Comparison of ENCODE assay signal across 1 cellular context in the genomic region with DNA sequence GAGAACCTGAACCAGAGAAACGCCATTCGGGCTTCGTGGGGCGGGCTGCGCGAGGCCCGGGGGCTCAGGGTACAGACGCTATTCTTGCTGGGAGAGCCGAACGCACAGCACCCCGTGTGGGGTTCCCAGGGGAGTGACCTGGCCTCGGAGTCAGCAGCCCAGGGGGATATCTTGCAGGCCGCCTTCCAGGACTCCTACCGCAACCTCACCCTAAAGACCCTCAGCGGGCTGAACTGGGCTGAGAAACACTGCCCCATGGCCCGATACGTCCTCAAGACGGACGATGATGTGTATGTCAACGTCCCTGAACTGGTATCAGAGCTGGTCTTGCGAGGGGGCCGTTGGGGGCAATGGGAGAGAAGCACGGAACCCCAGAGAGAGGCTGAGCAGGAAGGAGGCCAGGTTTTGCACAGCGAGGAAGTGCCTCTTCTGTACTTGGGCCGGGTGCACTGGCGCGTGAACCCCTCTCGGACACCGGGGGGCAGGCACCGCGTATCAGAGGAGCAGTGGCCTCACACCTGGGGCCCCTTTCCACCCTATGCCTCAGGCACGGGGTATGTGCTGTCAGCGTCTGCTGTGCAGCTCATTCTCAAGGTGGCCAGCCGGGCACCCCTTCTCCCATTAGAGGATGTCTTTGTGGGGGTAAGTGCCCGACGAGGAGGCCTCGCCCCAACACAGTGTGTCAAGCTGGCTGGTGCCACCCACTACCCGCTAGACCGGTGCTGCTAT.
A peak's percentile ranks its signal among the peaks of the same experiment; 100 is the strongest.
TF ChIP-seq lines count a peak whose summit lies in the region.

No MANE protein-coding gene starts in this region.

TF ChIP-seq in HepG2, 621 proteins besides CTCF, POLR2A, EP300 and RAD21 (continued from another document and continues in another):
- TF ChIP-seq PHB2 (IDR thresholded peaks at IDR 0.05; ENCODE audit: partially characterized antibody) = no peak
- no peak for TF ChIP-seq ZNF331 (CRISPR knock-in tag; IDR thresholded peaks at IDR 0.05)
- TF ChIP-seq ARNTL (CRISPR knock-in tag; IDR thresholded peaks at IDR 0.05) = no peak
- TF ChIP-seq DR1 (CRISPR knock-in tag; IDR thresholded peaks at IDR 0.05) = no peak
- TF ChIP-seq, protein P1, sequence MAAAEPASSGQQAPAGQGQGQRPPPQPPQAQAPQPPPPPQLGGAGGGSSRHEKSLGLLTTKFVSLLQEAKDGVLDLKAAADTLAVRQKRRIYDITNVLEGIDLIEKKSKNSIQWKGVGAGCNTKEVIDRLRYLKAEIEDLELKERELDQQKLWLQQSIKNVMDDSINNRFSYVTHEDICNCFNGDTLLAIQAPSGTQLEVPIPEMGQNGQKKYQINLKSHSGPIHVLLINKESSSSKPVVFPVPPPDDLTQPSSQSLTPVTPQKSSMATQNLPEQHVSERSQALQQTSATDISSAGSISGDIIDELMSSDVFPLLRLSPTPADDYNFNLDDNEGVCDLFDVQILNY (CRISPR knock-in tag; conservative IDR thresholded peaks at IDR 0.05) = no peak
- TF ChIP-seq, protein P2, sequence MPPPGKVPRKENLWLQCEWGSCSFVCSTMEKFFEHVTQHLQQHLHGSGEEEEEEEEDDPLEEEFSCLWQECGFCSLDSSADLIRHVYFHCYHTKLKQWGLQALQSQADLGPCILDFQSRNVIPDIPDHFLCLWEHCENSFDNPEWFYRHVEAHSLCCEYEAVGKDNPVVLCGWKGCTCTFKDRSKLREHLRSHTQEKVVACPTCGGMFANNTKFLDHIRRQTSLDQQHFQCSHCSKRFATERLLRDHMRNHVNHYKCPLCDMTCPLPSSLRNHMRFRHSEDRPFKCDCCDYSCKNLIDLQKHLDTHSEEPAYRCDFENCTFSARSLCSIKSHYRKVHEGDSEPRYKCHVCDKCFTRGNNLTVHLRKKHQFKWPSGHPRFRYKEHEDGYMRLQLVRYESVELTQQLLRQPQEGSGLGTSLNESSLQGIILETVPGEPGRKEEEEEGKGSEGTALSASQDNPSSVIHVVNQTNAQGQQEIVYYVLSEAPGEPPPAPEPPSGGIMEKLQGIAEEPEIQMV (CRISPR knock-in tag; IDR thresholded peaks at IDR 0.05; ENCODE audit: low read depth) = no peak
- no peak for TF ChIP-seq PRMT3 (CRISPR knock-in tag; IDR thresholded peaks at IDR 0.05; ENCODE audit: borderline replicate concordance, low read depth)
- no peak for TF ChIP-seq SOX5 (CRISPR knock-in tag; IDR thresholded peaks at IDR 0.05; ENCODE audit: borderline replicate concordance)
- no peak for TF ChIP-seq ZSCAN21 (CRISPR knock-in tag; IDR thresholded peaks at IDR 0.05; ENCODE audit: borderline replicate concordance)
- TF ChIP-seq ZMYM2 (CRISPR knock-in tag; IDR thresholded peaks at IDR 0.05) = no peak
- no peak for TF ChIP-seq MYC (CRISPR knock-in tag; IDR thresholded peaks at IDR 0.05; ENCODE audit: borderline replicate concordance)
- no peak for TF ChIP-seq SOX6 (IDR thresholded peaks at IDR 0.05)
- no peak for TF ChIP-seq SOX6 (CRISPR knock-in tag; IDR thresholded peaks at IDR 0.05)
- peak; percentile 76 for TF ChIP-seq POLR2G (IDR thresholded peaks at IDR 0.05; ENCODE audit: low read depth, low read length)
- TF ChIP-seq, protein P3, sequence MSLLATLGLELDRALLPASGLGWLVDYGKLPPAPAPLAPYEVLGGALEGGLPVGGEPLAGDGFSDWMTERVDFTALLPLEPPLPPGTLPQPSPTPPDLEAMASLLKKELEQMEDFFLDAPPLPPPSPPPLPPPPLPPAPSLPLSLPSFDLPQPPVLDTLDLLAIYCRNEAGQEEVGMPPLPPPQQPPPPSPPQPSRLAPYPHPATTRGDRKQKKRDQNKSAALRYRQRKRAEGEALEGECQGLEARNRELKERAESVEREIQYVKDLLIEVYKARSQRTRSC (CRISPR knock-in tag; IDR thresholded peaks at IDR 0.05; ENCODE audit: low read depth) = no peak
- no peak for TF ChIP-seq TBX2 (CRISPR knock-in tag; IDR thresholded peaks at IDR 0.05; ENCODE audit: borderline replicate concordance)
- no peak for TF ChIP-seq EHMT2 (IDR thresholded peaks at IDR 0.05; ENCODE audit: borderline replicate concordance, low read depth, low read length)
- TF ChIP-seq MTF2 (CRISPR knock-in tag; IDR thresholded peaks at IDR 0.05; ENCODE audit: borderline replicate concordance) = no peak
- TF ChIP-seq, protein P4, sequence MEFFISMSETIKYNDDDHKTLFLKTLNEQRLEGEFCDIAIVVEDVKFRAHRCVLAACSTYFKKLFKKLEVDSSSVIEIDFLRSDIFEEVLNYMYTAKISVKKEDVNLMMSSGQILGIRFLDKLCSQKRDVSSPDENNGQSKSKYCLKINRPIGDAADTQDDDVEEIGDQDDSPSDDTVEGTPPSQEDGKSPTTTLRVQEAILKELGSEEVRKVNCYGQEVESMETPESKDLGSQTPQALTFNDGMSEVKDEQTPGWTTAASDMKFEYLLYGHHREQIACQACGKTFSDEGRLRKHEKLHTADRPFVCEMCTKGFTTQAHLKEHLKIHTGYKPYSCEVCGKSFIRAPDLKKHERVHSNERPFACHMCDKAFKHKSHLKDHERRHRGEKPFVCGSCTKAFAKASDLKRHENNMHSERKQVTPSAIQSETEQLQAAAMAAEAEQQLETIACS (CRISPR knock-in tag; IDR thresholded peaks at IDR 0.05) = 0 out of 2 replicates have a peak, but pooled peaks have one; percentile 11
- TF ChIP-seq, protein P5, sequence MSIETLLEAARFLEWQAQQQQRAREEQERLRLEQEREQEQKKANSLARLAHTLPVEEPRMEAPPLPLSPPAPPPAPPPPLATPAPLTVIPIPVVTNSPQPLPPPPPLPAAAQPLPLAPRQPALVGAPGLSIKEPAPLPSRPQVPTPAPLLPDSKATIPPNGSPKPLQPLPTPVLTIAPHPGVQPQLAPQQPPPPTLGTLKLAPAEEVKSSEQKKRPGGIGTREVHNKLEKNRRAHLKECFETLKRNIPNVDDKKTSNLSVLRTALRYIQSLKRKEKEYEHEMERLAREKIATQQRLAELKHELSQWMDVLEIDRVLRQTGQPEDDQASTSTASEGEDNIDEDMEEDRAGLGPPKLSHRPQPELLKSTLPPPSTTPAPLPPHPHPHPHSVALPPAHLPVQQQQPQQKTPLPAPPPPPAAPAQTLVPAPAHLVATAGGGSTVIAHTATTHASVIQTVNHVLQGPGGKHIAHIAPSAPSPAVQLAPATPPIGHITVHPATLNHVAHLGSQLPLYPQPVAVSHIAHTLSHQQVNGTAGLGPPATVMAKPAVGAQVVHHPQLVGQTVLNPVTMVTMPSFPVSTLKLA (IDR thresholded peaks at IDR 0.05) = no peak
- TF ChIP-seq ZNF350 (CRISPR knock-in tag; IDR thresholded peaks at IDR 0.05; ENCODE audit: borderline replicate concordance, low read depth) = peak; percentile 22; the same call in 1 of the 2 replicates
- TF ChIP-seq, protein P6, sequence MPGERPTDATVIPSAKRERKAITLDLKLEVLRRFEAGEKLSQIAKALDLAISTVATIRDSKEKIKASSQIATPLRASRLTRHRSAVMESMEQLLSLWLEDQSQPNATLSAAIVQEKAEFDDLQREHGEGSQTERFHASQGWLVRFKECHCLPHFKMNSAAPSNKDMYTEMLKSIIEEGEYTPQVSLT (CRISPR knock-in tag; IDR thresholded peaks at IDR 0.05; ENCODE audit: borderline replicate concordance, low read depth) = no peak
- TF ChIP-seq ADNP (CRISPR knock-in tag; IDR thresholded peaks at IDR 0.05) = no peak
- TF ChIP-seq ZNF260 (CRISPR knock-in tag; IDR thresholded peaks at IDR 0.05; ENCODE audit: borderline replicate concordance, low read depth) = no peak
- TF ChIP-seq ZBTB7A (CRISPR knock-in tag; IDR thresholded peaks at IDR 0.05) = peak; percentile 58; the same call in 1 of the 2 replicates
- TF ChIP-seq PCBP2 (optimal IDR thresholded peaks at IDR 0.05; ENCODE audit: low read depth, low read length, poor library complexity, severe bottlenecking) = no peak
- no peak for TF ChIP-seq KDM5A (IDR thresholded peaks at IDR 0.05; ENCODE audit: borderline replicate concordance, low read length)
- no peak for TF ChIP-seq EEA1 (CRISPR knock-in tag; IDR thresholded peaks at IDR 0.05; ENCODE audit: borderline replicate concordance)
- no peak for TF ChIP-seq ZSCAN20 (CRISPR knock-in tag; IDR thresholded peaks at IDR 0.05; ENCODE audit: borderline replicate concordance)
- TF ChIP-seq ELF4 (CRISPR knock-in tag; IDR thresholded peaks at IDR 0.05; ENCODE audit: borderline replicate concordance) = no peak
- TF ChIP-seq ZNF44 (CRISPR knock-in tag; IDR thresholded peaks at IDR 0.05) = no peak
- TF ChIP-seq, protein P7, sequence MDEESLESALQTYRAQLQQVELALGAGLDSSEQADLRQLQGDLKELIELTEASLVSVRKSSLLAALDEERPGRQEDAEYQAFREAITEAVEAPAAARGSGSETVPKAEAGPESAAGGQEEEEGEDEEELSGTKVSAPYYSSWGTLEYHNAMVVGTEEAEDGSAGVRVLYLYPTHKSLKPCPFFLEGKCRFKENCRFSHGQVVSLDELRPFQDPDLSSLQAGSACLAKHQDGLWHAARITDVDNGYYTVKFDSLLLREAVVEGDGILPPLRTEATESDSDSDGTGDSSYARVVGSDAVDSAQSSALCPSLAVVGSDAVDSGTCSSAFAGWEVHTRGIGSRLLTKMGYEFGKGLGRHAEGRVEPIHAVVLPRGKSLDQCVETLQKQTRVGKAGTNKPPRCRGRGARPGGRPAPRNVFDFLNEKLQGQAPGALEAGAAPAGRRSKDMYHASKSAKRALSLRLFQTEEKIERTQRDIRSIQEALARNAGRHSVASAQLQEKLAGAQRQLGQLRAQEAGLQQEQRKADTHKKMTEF (CRISPR knock-in tag; IDR thresholded peaks at IDR 0.05) = no peak
- TF ChIP-seq ZNF274 (CRISPR knock-in tag; IDR thresholded peaks at IDR 0.05) = no peak
- TF ChIP-seq, protein P8, sequence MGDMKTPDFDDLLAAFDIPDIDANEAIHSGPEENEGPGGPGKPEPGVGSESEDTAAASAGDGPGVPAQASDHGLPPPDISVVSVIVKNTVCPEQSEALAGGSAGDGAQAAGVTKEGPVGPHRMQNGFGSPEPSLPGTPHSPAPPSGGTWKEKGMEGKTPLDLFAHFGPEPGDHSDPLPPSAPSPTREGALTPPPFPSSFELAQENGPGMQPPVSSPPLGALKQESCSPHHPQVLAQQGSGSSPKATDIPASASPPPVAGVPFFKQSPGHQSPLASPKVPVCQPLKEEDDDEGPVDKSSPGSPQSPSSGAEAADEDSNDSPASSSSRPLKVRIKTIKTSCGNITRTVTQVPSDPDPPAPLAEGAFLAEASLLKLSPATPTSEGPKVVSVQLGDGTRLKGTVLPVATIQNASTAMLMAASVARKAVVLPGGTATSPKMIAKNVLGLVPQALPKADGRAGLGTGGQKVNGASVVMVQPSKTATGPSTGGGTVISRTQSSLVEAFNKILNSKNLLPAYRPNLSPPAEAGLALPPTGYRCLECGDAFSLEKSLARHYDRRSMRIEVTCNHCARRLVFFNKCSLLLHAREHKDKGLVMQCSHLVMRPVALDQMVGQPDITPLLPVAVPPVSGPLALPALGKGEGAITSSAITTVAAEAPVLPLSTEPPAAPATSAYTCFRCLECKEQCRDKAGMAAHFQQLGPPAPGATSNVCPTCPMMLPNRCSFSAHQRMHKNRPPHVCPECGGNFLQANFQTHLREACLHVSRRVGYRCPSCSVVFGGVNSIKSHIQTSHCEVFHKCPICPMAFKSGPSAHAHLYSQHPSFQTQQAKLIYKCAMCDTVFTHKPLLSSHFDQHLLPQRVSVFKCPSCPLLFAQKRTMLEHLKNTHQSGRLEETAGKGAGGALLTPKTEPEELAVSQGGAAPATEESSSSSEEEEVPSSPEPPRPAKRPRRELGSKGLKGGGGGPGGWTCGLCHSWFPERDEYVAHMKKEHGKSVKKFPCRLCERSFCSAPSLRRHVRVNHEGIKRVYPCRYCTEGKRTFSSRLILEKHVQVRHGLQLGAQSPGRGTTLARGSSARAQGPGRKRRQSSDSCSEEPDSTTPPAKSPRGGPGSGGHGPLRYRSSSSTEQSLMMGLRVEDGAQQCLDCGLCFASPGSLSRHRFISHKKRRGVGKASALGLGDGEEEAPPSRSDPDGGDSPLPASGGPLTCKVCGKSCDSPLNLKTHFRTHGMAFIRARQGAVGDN (CRISPR knock-in tag; IDR thresholded peaks at IDR 0.05) = peak; percentile 37
- TF ChIP-seq CREB1 (IDR thresholded peaks at IDR 0.05) = no peak
- TF ChIP-seq CREB1 (CRISPR knock-in tag; IDR thresholded peaks at IDR 0.05) = no peak
- TF ChIP-seq ZFP37 (CRISPR knock-in tag; IDR thresholded peaks at IDR 0.05; ENCODE audit: borderline replicate concordance) = no peak
- TF ChIP-seq, protein P9, sequence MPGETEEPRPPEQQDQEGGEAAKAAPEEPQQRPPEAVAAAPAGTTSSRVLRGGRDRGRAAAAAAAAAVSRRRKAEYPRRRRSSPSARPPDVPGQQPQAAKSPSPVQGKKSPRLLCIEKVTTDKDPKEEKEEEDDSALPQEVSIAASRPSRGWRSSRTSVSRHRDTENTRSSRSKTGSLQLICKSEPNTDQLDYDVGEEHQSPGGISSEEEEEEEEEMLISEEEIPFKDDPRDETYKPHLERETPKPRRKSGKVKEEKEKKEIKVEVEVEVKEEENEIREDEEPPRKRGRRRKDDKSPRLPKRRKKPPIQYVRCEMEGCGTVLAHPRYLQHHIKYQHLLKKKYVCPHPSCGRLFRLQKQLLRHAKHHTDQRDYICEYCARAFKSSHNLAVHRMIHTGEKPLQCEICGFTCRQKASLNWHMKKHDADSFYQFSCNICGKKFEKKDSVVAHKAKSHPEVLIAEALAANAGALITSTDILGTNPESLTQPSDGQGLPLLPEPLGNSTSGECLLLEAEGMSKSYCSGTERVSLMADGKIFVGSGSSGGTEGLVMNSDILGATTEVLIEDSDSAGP (CRISPR knock-in tag; IDR thresholded peaks at IDR 0.05; ENCODE audit: borderline replicate concordance) = peak; percentile 58; the same call in 1 of the 2 replicates
- TF ChIP-seq ERF (CRISPR knock-in tag; IDR thresholded peaks at IDR 0.05) = no peak
- no peak for TF ChIP-seq MIER2 (CRISPR knock-in tag; IDR thresholded peaks at IDR 0.05)
- TF ChIP-seq SAP130 (CRISPR knock-in tag; IDR thresholded peaks at IDR 0.05; ENCODE audit: low read depth) = no peak
- TF ChIP-seq FOSL2 (CRISPR knock-in tag; IDR thresholded peaks at IDR 0.05) = no peak
- TF ChIP-seq STAG1 (CRISPR knock-in tag; IDR thresholded peaks at IDR 0.05) = peak; percentile 26
- TF ChIP-seq ZNF12 (CRISPR knock-in tag; IDR thresholded peaks at IDR 0.05) = no peak
- no peak for TF ChIP-seq RELA (CRISPR knock-in tag; IDR thresholded peaks at IDR 0.05)
- 0 out of 2 replicates have a peak, but pooled peaks have one; percentile 4 for TF ChIP-seq ZC3H13 (CRISPR knock-in tag; IDR thresholded peaks at IDR 0.05)
- TF ChIP-seq, protein P10, sequence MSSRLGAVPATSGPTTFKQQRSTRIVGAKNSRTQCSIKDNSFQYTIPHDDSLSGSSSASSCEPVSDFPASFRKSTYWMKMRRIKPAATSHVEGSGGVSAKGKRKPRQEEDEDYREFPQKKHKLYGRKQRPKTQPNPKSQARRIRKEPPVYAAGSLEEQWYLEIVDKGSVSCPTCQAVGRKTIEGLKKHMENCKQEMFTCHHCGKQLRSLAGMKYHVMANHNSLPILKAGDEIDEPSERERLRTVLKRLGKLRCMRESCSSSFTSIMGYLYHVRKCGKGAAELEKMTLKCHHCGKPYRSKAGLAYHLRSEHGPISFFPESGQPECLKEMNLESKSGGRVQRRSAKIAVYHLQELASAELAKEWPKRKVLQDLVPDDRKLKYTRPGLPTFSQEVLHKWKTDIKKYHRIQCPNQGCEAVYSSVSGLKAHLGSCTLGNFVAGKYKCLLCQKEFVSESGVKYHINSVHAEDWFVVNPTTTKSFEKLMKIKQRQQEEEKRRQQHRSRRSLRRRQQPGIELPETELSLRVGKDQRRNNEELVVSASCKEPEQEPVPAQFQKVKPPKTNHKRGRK (CRISPR knock-in tag; IDR thresholded peaks at IDR 0.05) = no peak
